8 cellular contexts compared by ENCODE assay signal in the genomic region with DNA sequence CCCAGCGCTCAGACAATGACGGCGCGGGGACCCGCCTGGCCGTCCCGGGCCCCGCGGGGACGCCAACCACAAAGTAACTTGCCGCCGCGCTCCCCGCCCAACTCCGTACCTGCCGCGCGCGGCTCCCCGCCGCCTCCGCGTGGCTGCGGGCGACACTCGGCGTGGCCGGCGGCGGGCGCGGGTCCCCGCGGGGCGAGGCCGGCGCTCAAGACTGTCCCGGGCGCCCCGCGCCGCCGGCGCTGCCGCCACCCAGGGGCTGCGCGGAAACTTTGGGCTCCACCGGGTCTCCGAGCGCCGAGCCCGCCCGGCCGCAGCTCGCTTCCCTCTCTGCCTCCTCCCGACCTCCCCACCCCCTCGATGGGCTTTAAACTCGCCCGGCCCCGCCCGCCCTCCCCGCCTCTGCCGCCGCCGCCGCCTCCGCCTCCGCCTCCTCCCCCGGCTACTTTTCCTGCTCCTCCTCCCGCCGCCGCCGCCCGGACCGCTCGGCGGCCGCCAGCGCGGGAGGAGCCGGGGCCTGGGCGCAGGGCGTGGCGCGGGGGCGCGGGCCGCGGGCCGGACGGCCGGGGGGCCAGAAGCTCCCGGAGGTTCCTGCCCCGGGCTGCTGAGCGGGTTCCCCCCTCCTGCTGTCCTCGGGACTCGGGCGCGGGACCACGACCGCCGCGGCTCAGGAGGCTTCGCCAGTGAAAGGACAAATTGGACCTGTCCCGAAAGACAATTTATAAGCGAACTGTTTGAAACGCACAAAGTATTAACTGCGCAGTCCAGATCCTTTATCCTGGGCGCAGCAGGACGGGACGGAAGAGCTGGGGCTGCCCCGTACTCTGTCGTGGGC. TPM values are rescaled to one million over a fixed set of nuclear protein-coding genes. Genes with fewer than 3 reads are reported as not detected.
DNase-seq lines count a peak whose midpoint lies in the region; ATAC-seq and TF ChIP-seq lines count a peak whose summit lies in the region.

No MANE protein-coding gene starts in this region.

- H3K4me1 ChIP-seq in right atrium auricular region = peaks cover 0 to 32% of the 10 kb centered on the region in 2 donors
- H3K4me1 ChIP-seq in rectal smooth muscle tissue (ENCODE audit: control insufficient read depth, insufficient read depth, low read length) = peaks cover 13% of the 10 kb centered on the region

- ATAC-seq in GM18505 (IDR thresholded peaks at IDR 0.05; ENCODE audit: unreplicated experiment) = no peak

- no peak for TF ChIP-seq POLR2A in GM18505 (IDR thresholded peaks at IDR 0.05; ENCODE audit: borderline replicate concordance, extremely low read depth, insufficient read depth, insufficient read length)

- no peaks in the 10 kb centered on the region for H3K27me3 ChIP-seq in right atrium auricular region
- no peaks in the 10 kb centered on the region for H3K27me3 ChIP-seq in rectal smooth muscle tissue (ENCODE audit: control insufficient read depth, insufficient read depth, low read length)

- H3K27ac ChIP-seq in right atrium auricular region = peak overlapping the region; percentile 81 to 86
- peak overlapping the region; percentile 81 for H3K27ac ChIP-seq in rectal smooth muscle tissue (ENCODE audit: low read depth, low read length)

- peak overlapping the region; percentile 56 for H3K4me3 ChIP-seq in right atrium auricular region
- peak overlapping the region; percentile 58 for H3K4me3 ChIP-seq in rectal smooth muscle tissue (ENCODE audit: low read length)

- H3K9me3 ChIP-seq in right atrium auricular region = no peaks in the 10 kb centered on the region

- DNase-seq in SIG-M5 treated with dmso at 0.1 percent for 504 hours (lab: John Stamatoyannopoulos, UW; ENCODE audit: unreplicated experiment) = peak; percentile 61
- DNase-seq in SIG-M5 (lab: John Stamatoyannopoulos, UW) = no peak
- peak; percentile 61 for DNase-seq in RKO (ENCODE audit: low spot score)
- peak; percentile 23 for DNase-seq in amniotic stem cell (lab: John Stamatoyannopoulos, UW)
- no peak for DNase-seq in right atrium auricular region (ENCODE audit: low spot score)
- no peak for DNase-seq in cerebellar nuclear complex (lab: John Stamatoyannopoulos, UW)

- H3K36me3 ChIP-seq in right atrium auricular region (no peaks in the 10 kb centered on the region), rectal smooth muscle tissue (ENCODE audit: control insufficient read depth, insufficient read depth, low read length) (no peaks in the 10 kb centered on the region)

- no peak for TF ChIP-seq CTCF in right atrium auricular region (IDR thresholded peaks at IDR 0.05)

- peak overlapping the region; percentile 52 for H3K9ac ChIP-seq in rectal smooth muscle tissue (ENCODE audit: low read length)

RNA-seq across cellular contexts. Expression of a gene that starts 10.6 kb away (rescaled TPM):
- 10 to 100 TPM; 36.5 to 39.0 TPM for total RNA-seq in right atrium auricular region

Comparison
In these comparisons a context has a peak if more than half of its experiments do, and no peak if none do; other contexts are left out.
1. DNase-seq: peak in SIG-M5 treated with dmso at 0.1 percent for 504 hours (single experiment), RKO (single experiment) and amniotic stem cell (single experiment); none in SIG-M5 (single experiment), right atrium auricular region (single experiment) and cerebellar nuclear complex (0 of 2).